1 cellular context compared by ENCODE assay signal in genomic region chr5:168600409-168600808, GRCh38.
TF ChIP-seq lines count a peak whose summit lies in the region.

No MANE protein-coding gene starts in this region.

TF ChIP-seq in HepG2, 621 proteins besides CTCF, POLR2A, EP300 and RAD21 (continued from another document and continues in another):
- TF ChIP-seq ZNF576 (CRISPR knock-in tag; IDR thresholded peaks at IDR 0.05) (no peak), GPN1 (CRISPR knock-in tag; IDR thresholded peaks at IDR 0.05; ENCODE audit: borderline replicate concordance) (no peak), ZSCAN29 (CRISPR knock-in tag; conservative IDR thresholded peaks at IDR 0.05) (no peak), THYN1 (CRISPR knock-in tag; IDR thresholded peaks at IDR 0.05; ENCODE audit: borderline replicate concordance, low read depth) (no peak), ZNF446 (CRISPR knock-in tag; IDR thresholded peaks at IDR 0.05) (no peak), HDAC2 (CRISPR knock-in tag; IDR thresholded peaks at IDR 0.05) (peak; percentile 60; the same call in 1 of the 2 replicates), IKZF1 (IDR thresholded peaks at IDR 0.05) (no peak), MAX (IDR thresholded peaks at IDR 0.05) (peak; percentile 48), ZNF788 (CRISPR knock-in tag; IDR thresholded peaks at IDR 0.05; ENCODE audit: borderline replicate concordance) (peak; percentile 65; the same call in 1 of the 2 replicates), ARID5B (CRISPR knock-in tag; IDR thresholded peaks at IDR 0.05) (peak; percentile 85), HDAC1 (CRISPR knock-in tag; IDR thresholded peaks at IDR 0.05) (peak; percentile 35; the same call in 1 of the 2 replicates), PAF1 (CRISPR knock-in tag; IDR thresholded peaks at IDR 0.05) (no peak), MYC (CRISPR knock-in tag; IDR thresholded peaks at IDR 0.05; ENCODE audit: borderline replicate concordance) (no peak), GATAD1 (CRISPR knock-in tag; IDR thresholded peaks at IDR 0.05) (no peak), ZNF260 (CRISPR knock-in tag; IDR thresholded peaks at IDR 0.05; ENCODE audit: borderline replicate concordance, low read depth) (no peak), RBM39 (IDR thresholded peaks at IDR 0.05; ENCODE audit: low read depth, low read length, poor library complexity, severe bottlenecking) (no peak), FOXP1 (IDR thresholded peaks at IDR 0.05) (no peak), FOXP1 (CRISPR knock-in tag; IDR thresholded peaks at IDR 0.05) (peak; percentile 59), HBP1 (CRISPR knock-in tag; IDR thresholded peaks at IDR 0.05; ENCODE audit: low read depth) (no peak), ZNF644 (CRISPR knock-in tag; IDR thresholded peaks at IDR 0.05; ENCODE audit: low read depth) (0 out of 2 replicates have a peak, but pooled peaks have one; percentile 71), FOXP4 (CRISPR knock-in tag; IDR thresholded peaks at IDR 0.05) (peak; percentile 62), ZFYVE20 (CRISPR knock-in tag; IDR thresholded peaks at IDR 0.05; ENCODE audit: borderline replicate concordance, low read depth) (no peak), PBX2 (CRISPR knock-in tag; IDR thresholded peaks at IDR 0.05) (no peak), PRMT3 (CRISPR knock-in tag; IDR thresholded peaks at IDR 0.05; ENCODE audit: borderline replicate concordance, low read depth) (no peak), ZNF674 (CRISPR knock-in tag; IDR thresholded peaks at IDR 0.05; ENCODE audit: low read depth) (no peak), SCMH1 (CRISPR knock-in tag; IDR thresholded peaks at IDR 0.05; ENCODE audit: borderline replicate concordance) (no peak), ZNF7 (CRISPR knock-in tag; IDR thresholded peaks at IDR 0.05) (no peak), PATZ1 (CRISPR knock-in tag; IDR thresholded peaks at IDR 0.05) (peak; percentile 77), ZNF362 (CRISPR knock-in tag; IDR thresholded peaks at IDR 0.05; ENCODE audit: borderline replicate concordance) (peak; percentile 79; the same call in 1 of the 2 replicates), MTF2 (CRISPR knock-in tag; IDR thresholded peaks at IDR 0.05; ENCODE audit: borderline replicate concordance) (no peak), ZSCAN9 (CRISPR knock-in tag; IDR thresholded peaks at IDR 0.05; ENCODE audit: borderline replicate concordance) (no peak), ZNF441 (CRISPR knock-in tag; IDR thresholded peaks at IDR 0.05; ENCODE audit: borderline replicate concordance) (no peak), YY1 (IDR thresholded peaks at IDR 0.05; ENCODE audit: insufficient read depth, insufficient replicate concordance, low read depth, low read length) (no peak), BATF2 (CRISPR knock-in tag; IDR thresholded peaks at IDR 0.05) (no peak), MYNN (CRISPR knock-in tag; IDR thresholded peaks at IDR 0.05; ENCODE audit: low read depth) (no peak), SKI (IDR thresholded peaks at IDR 0.05; ENCODE audit: partially characterized antibody) (no peak), HINFP (CRISPR knock-in tag; IDR thresholded peaks at IDR 0.05; ENCODE audit: low read depth) (no peak)
